Comparison of ENCODE assay signal across 8 cellular contexts in genomic region chr20:63230800-63231268, GRCh38. TPM values are rescaled to one million over a fixed set of nuclear protein-coding genes. Genes with fewer than 3 reads are reported as not detected.
DNase-seq lines count a peak whose midpoint lies in the region; ATAC-seq and TF ChIP-seq lines count a peak whose summit lies in the region.

No MANE protein-coding gene starts in this region.

- ATAC-seq in HG03378 (IDR thresholded peaks at IDR 0.05; ENCODE audit: unreplicated experiment) (no peak), HG03196 (IDR thresholded peaks at IDR 0.05; ENCODE audit: unreplicated experiment) (no peak)

- H3K36me3 ChIP-seq in effector memory CD4-positive, alpha-beta T cell (ENCODE audit: control insufficient read depth, insufficient read depth, low read length): no peaks in the 10 kb centered on the region

- H3K27me3 ChIP-seq in effector memory CD4-positive, alpha-beta T cell (replicated peaks; ENCODE audit: control insufficient read depth, insufficient read depth, low read length, poor library complexity, severe bottlenecking): no peaks in the 10 kb centered on the region

- no peak overlapping the region for H3K4me3 ChIP-seq in coronary artery
- no peak overlapping the region for H3K4me3 ChIP-seq in effector memory CD4-positive, alpha-beta T cell (ENCODE audit: insufficient read depth, low read depth, low read length, poor library complexity, severe bottlenecking)

- H3K27ac ChIP-seq in coronary artery: no peak overlapping the region
- no peak overlapping the region for H3K27ac ChIP-seq in effector memory CD4-positive, alpha-beta T cell (ENCODE audit: insufficient read depth, low read length, poor library complexity, severe bottlenecking)

- peak; percentile 31 for TF ChIP-seq CTCF in coronary artery (IDR thresholded peaks at IDR 0.05)

- H3K4me1 ChIP-seq in effector memory CD4-positive, alpha-beta T cell (ENCODE audit: control insufficient read depth, insufficient read depth, low read length, poor library complexity, severe bottlenecking): peaks cover 8% of the 10 kb centered on the region

- no peaks in the 10 kb centered on the region for H3K9me3 ChIP-seq in effector memory CD4-positive, alpha-beta T cell (ENCODE audit: control insufficient read depth, low read length)

- DNase-seq in COLO668 (lab: John Stamatoyannopoulos, UW; ENCODE audit: unreplicated experiment) (peak; percentile 52), NCI-H146 treated with DMSO at 0.1 percent for 48 hours (lab: John Stamatoyannopoulos, UW; ENCODE audit: unreplicated experiment) (peak; percentile 36), coronary artery (ENCODE audit: low spot score) (no peak), lung microvascular endothelial cell (ENCODE audit: low read depth in 2 of 2) (peak; percentile 78 to 81), OCI-M2 (lab: John Stamatoyannopoulos, UW; ENCODE audit: unreplicated experiment) (no peak)
- no peak for DNase-seq in effector memory CD4-positive, alpha-beta T cell

RNA-seq across cellular contexts. Expression of gene BIRC7, which starts 4.9 kb away (rescaled TPM):
- not detected in 2 replicates for total RNA-seq in lung microvascular endothelial cell

RNA-seq across cellular contexts. Expression of gene YTHDF1, which starts 14.9 kb away (rescaled TPM):
- total RNA-seq in lung microvascular endothelial cell: 12.4 and 16.1 TPM in 2 replicates

RNA-seq across cellular contexts. Expression of gene NKAIN4, which starts 23.4 kb away (rescaled TPM):
- not detected in 2 replicates for total RNA-seq in lung microvascular endothelial cell

RNA-seq across cellular contexts. Expression of gene ARFGAP1, which starts 41.8 kb away (rescaled TPM):
- total RNA-seq in lung microvascular endothelial cell: 29.2 and 43.1 TPM in 2 replicates

Comparison
In these comparisons a context has a peak if more than half of its experiments do, and no peak if none do; other contexts are left out.
1. DNase-seq: peak in COLO668 (single experiment), NCI-H146 treated with DMSO at 0.1 percent for 48 hours (single experiment) and lung microvascular endothelial cell (2 of 2); none in coronary artery (single experiment), effector memory CD4-positive, alpha-beta T cell (0 of 3) and OCI-M2 (single experiment).